15 cellular contexts compared by ENCODE assay signal in genomic region chr13:97267418-97268059, GRCh38. TPM values are rescaled to one million over a fixed set of nuclear protein-coding genes. Genes with fewer than 3 reads are reported as not detected.
DNase-seq lines count a peak whose midpoint lies in the region; ATAC-seq and TF ChIP-seq lines count a peak whose summit lies in the region.
"Had no signal": no experiment of that assay in that cellular context is flagged by ENCODE, and none has a peak within 500 bp of the region (broad histone marks: within the 10 kb centered on the region; RNA-seq: fewer than 3 reads in every experiment).

No MANE protein-coding gene starts in this region.

- peaks cover 64% of the 10 kb centered on the region for H3K4me1 Mint-ChIP-seq in chondrocyte (ENCODE audit: low read depth)
- H3K4me1 Mint-ChIP-seq in activated T-helper 17 cell treated with anti-CD3 and anti-CD28 coated beads, Interleukin-2, amount 50 U/mL, for 72 hours, result peaks cover 5% of the 10 kb centered on the region
- H3K4me1 Mint-ChIP-seq in activated T-cell treated with anti-CD3 and anti-CD28 coated beads, Interleukin-2, amount 50 U/mL, for 24 hours (ENCODE audit: low read depth), result peaks cover 40% of the 10 kb centered on the region

- H3K4me3 Mint-ChIP-seq in chondrocyte (ENCODE audit: unreplicated experiment), result peak overlapping the region; percentile 64
- H3K4me3 Mint-ChIP-seq in activated T-helper 17 cell treated with anti-CD3 and anti-CD28 coated beads, Interleukin-2, amount 50 U/mL, for 72 hours, result no peak overlapping the region
- H3K4me3 Mint-ChIP-seq in activated T-cell treated with anti-CD3 and anti-CD28 coated beads, Interleukin-2, amount 50 U/mL, for 24 hours, result no peak overlapping the region
- H3K4me3 Mint-ChIP-seq: activated naive CD8-positive, alpha-beta T cell treated with anti-CD3 and anti-CD28 coated beads, Interleukin-2, amount 10 ng/mL, durations not matched to agents 7 days and 5 days; CD4-positive, CD25-positive, alpha-beta regulatory T cell had no signal

- H3K27ac ChIP-seq in HUES48 (ENCODE audit: low read depth, low read length), result peak overlapping the region; percentile 61
- H3K27ac ChIP-seq in gastrocnemius medialis, result peak overlapping the region in 3 of 4 donors; percentile 14 to 38 (median 37)

- H3K27me3 ChIP-seq in HUES48 (ENCODE audit: control insufficient read depth, insufficient read depth, low read length) (no peaks in the 10 kb centered on the region), gastrocnemius medialis (no peaks in the 10 kb centered on the region)

- peak; percentile 10 for TF ChIP-seq CTCF in chondrocyte (IDR thresholded peaks at IDR 0.05)
- TF ChIP-seq CTCF in gastrocnemius medialis (IDR thresholded peaks at IDR 0.05 in 4 of 5, conservative IDR thresholded peaks at IDR 0.05 in 1 of 5), result no peak

- DNase-seq in chondrocyte (ENCODE audit: low spot score) (no peak), iPS-NIHi11 (ENCODE audit: low spot score) (peak; percentile 37), gastrocnemius medialis (no peak)
- DNase-seq in activated naive CD4-positive, alpha-beta T cell (lab: John Stamatoyannopoulos, UW), result no peak
- DNase-seq in activated T-cell treated with anti-CD3 and anti-CD28 coated beads, Interleukin-2, amount 50 U/mL, for 24 hours, result no peak
- DNase-seq: activated naive CD8-positive, alpha-beta T cell treated with anti-CD3 and anti-CD28 coated beads, Interleukin-2, amount 10 ng/mL, durations not matched to agents 7 days and 5 days; activated T-cell treated with anti-CD3 and anti-CD28 coated beads, Interleukin-2, amount 50 U/mL, for 1 hour; caudate nucleus; CD4-positive, CD25-positive, alpha-beta regulatory T cell; HCEC 1CT; NCI-H1694 treated with DMSO at 0.1 percent for 48 hours; NCI-H526 treated with DMSO at 0.1 percent for 48 hours had no signal

- peaks cover 3% of the 10 kb centered on the region for H3K36me3 Mint-ChIP-seq in chondrocyte (ENCODE audit: low read depth)
- H3K36me3 Mint-ChIP-seq in activated T-helper 17 cell treated with anti-CD3 and anti-CD28 coated beads, Interleukin-2, amount 50 U/mL, for 72 hours (ENCODE audit: low read depth), result peaks cover 17% of the 10 kb centered on the region
- H3K36me3 Mint-ChIP-seq in activated T-cell treated with anti-CD3 and anti-CD28 coated beads, Interleukin-2, amount 50 U/mL, for 24 hours (ENCODE audit: low read depth), result peaks cover 11% of the 10 kb centered on the region

- H3K4me1 ChIP-seq in HUES48 (ENCODE audit: control insufficient read depth, insufficient read depth, low read length), result peaks cover 33% of the 10 kb centered on the region
- H3K4me1 ChIP-seq in gastrocnemius medialis, result peaks cover 63 to 76% of the 10 kb centered on the region in 2 donors

- no peaks in the 10 kb centered on the region for H3K27me3 Mint-ChIP-seq in chondrocyte (ENCODE audit: low read depth)
- no peaks in the 10 kb centered on the region for H3K27me3 Mint-ChIP-seq in activated T-helper 17 cell treated with anti-CD3 and anti-CD28 coated beads, Interleukin-2, amount 50 U/mL, for 72 hours
- no peaks in the 10 kb centered on the region for H3K27me3 Mint-ChIP-seq in activated T-cell treated with anti-CD3 and anti-CD28 coated beads, Interleukin-2, amount 50 U/mL, for 24 hours
- H3K27me3 Mint-ChIP-seq: activated naive CD8-positive, alpha-beta T cell treated with anti-CD3 and anti-CD28 coated beads, Interleukin-2, amount 10 ng/mL, durations not matched to agents 7 days and 5 days; CD4-positive, CD25-positive, alpha-beta regulatory T cell had no signal

- in situ Hi-C loops in gastrocnemius medialis (cut with MboI; ENCODE audit: low sequenced_read_pairs in 4 of 4), result no loop called here

- peak overlapping the region; percentile 4; the same call in 1 of the 2 replicates for H3K4me3 ChIP-seq in HUES48 (ENCODE audit: low read depth, low read length)
- no peak overlapping the region for H3K4me3 ChIP-seq in gastrocnemius medialis
- H3K4me3 ChIP-seq: GM12878 had no signal

- H3K9me3 ChIP-seq in HUES48 (ENCODE audit: control insufficient read depth, insufficient read depth, low read length), result no peaks in the 10 kb centered on the region
- H3K9me3 ChIP-seq in gastrocnemius medialis, result no peaks in the 10 kb centered on the region

- no peak for TF ChIP-seq POLR2A in gastrocnemius medialis (IDR thresholded peaks at IDR 0.05)

- ATAC-seq in gastrocnemius medialis, result no peak
- ATAC-seq in activated T-helper 17 cell treated with anti-CD3 and anti-CD28 coated beads, Interleukin-2, amount 50 U/mL, for 72 hours (replicated peaks), result no peak
- ATAC-seq: GM12878 had no signal

- H3K9ac ChIP-seq in HUES48 (ENCODE audit: low read depth, low read length), result 0 out of 2 replicates have a peak overlapping the region, but pooled peaks have one; percentile 28

- peak overlapping the region; percentile 94 for H3K27ac Mint-ChIP-seq in chondrocyte (ENCODE audit: unreplicated experiment)
- no peak overlapping the region for H3K27ac Mint-ChIP-seq in activated T-helper 17 cell treated with anti-CD3 and anti-CD28 coated beads, Interleukin-2, amount 50 U/mL, for 72 hours
- no peak overlapping the region for H3K27ac Mint-ChIP-seq in activated T-cell treated with anti-CD3 and anti-CD28 coated beads, Interleukin-2, amount 50 U/mL, for 24 hours
- H3K27ac Mint-ChIP-seq: activated naive CD8-positive, alpha-beta T cell treated with anti-CD3 and anti-CD28 coated beads, Interleukin-2, amount 10 ng/mL, durations not matched to agents 7 days and 5 days; CD4-positive, CD25-positive, alpha-beta regulatory T cell had no signal

- H3K9me3 Mint-ChIP-seq in chondrocyte (ENCODE audit: low read depth), result no peaks in the 10 kb centered on the region
- H3K9me3 Mint-ChIP-seq in activated T-helper 17 cell treated with anti-CD3 and anti-CD28 coated beads, Interleukin-2, amount 50 U/mL, for 72 hours, result no peaks in the 10 kb centered on the region
- H3K9me3 Mint-ChIP-seq in activated T-cell treated with anti-CD3 and anti-CD28 coated beads, Interleukin-2, amount 50 U/mL, for 24 hours, result no peaks in the 10 kb centered on the region
- H3K9me3 Mint-ChIP-seq: CD4-positive, CD25-positive, alpha-beta regulatory T cell had no signal

- intact Hi-C loops in gastrocnemius medialis (cut with DNase I; ENCODE audit: low total_unique reads), result no loop called here

- H3K36me3 ChIP-seq in HUES48 (ENCODE audit: control insufficient read depth, insufficient read depth, low read length) (no peaks in the 10 kb centered on the region), gastrocnemius medialis (no peaks in the 10 kb centered on the region)

RNA-seq across cellular contexts. Expression of gene MBNL2, which starts 45.4 kb away (rescaled TPM):
- total RNA-seq in chondrocyte, result 40.1 to 65.1 TPM (median 41.3 TPM) in 3 replicates
- 10 to 100 TPM; 47.9 to 92.0 (median 71.3) TPM for total RNA-seq in gastrocnemius medialis
- total RNA-seq in activated T-helper 17 cell treated with anti-CD3 and anti-CD28 coated beads, Interleukin-2, amount 50 U/mL, for 72 hours, result 10 to 100 TPM; 13.4 to 27.2 TPM
